In the genomic region with DNA sequence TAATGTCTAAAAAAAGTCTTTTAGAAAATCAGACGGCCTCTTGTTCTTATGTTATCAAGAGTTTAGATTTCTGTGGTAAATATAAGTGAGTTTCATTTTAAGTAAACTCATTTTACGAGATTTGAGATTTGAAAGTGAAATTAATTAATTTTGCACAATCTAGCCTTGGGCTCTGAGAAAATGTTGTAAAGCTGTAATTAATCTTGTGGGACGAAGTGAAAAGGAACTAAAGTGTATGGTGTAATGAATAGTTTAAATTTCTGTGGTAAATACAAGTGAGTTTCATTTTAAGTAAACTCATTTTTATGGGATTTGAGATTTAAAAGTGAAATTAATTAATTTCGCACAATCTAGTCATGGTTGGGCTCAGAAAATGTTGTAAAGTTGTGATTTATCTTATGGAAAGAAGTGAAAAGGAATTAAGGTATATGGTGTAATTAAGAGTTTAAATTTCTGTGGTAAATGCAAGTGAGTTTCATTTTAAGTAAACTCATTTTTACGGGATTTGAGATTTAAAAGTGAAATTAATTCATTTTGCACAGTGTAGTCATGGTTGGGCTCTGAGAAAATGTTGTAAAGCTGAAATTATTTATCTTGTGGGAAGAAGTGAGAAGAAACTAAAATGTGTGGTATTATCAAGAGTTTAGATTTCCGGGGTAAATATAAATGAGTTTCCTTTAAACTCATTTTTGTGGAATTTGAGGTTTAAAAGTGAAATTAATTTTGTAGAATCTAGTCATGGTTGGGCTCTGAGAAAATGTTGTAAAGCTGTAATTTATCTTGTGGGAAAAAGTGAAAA, we compare ENCODE assay signal across 8 cellular contexts. TPM values are rescaled to one million over a fixed set of nuclear protein-coding genes. Genes with fewer than 3 reads are reported as not detected.
A peak's percentile ranks its signal among the peaks of the same experiment; 100 is the strongest.
DNase-seq lines count a peak whose midpoint lies in the region; ATAC-seq and TF ChIP-seq lines count a peak whose summit lies in the region.

No MANE protein-coding gene starts in this region.

- H4K20me1 ChIP-seq in BLaER1 (peaks cover 29% of the 10 kb centered on the region), MM.1S (ENCODE audit: insufficient read depth, low read length) (no peaks in the 10 kb centered on the region), neural progenitor cell (ENCODE audit: low read depth) (no peaks in the 10 kb centered on the region)

- H3K36me3 Mint-ChIP-seq in neural progenitor cell, result no peaks in the 10 kb centered on the region

- H3F3A ChIP-seq in MM.1S (ENCODE audit: insufficient read depth, low read length), result 0 out of 2 replicates have a peak, but pooled peaks cover 2% of the 10 kb centered on the region
- peaks cover 6% of the 10 kb centered on the region for H3F3A ChIP-seq in neural progenitor cell (ENCODE audit: low read depth)

- H2AFZ ChIP-seq in MM.1S (ENCODE audit: low read length) (no peak overlapping the region), neural progenitor cell (replicated peaks) (no peak overlapping the region)

- no peaks in the 10 kb centered on the region for H3K9me2 ChIP-seq in MM.1S (replicated peaks; ENCODE audit: insufficient read depth, low read length)

- no peaks in the 10 kb centered on the region for H3K9me3 ChIP-seq in BLaER1
- H3K9me3 ChIP-seq in MM.1S (replicated peaks; ENCODE audit: insufficient read depth, low read length), result no peaks in the 10 kb centered on the region
- H3K9me3 ChIP-seq in ectodermal cell (ENCODE audit: control insufficient read depth, low read length), result no peaks in the 10 kb centered on the region
- H3K9me3 ChIP-seq in neural progenitor cell (ENCODE audit: low read depth), result peaks cover 4% of the 10 kb centered on the region

- WGBS in ectodermal cell, 2 experiments, result 73 to 74% methylated on average over 6 of the region's 6 CpGs

- H3K9ac ChIP-seq in BLaER1 (no peak overlapping the region), MM.1S (ENCODE audit: low read length) (peak overlapping the region; percentile 72), neural progenitor cell (no peak overlapping the region)

- TF ChIP-seq CTCF in MM.1S (IDR thresholded peaks at IDR 0.05; ENCODE audit: low read length) (no peak), neural progenitor cell (IDR thresholded peaks at IDR 0.05) (no peak)

- H3K36me3 ChIP-seq in BLaER1, result no peaks in the 10 kb centered on the region
- no peaks in the 10 kb centered on the region for H3K36me3 ChIP-seq in MM.1S (replicated peaks; ENCODE audit: insufficient read depth, low read length)
- H3K36me3 ChIP-seq in ectodermal cell (ENCODE audit: control insufficient read depth, insufficient read depth, low read length), result no peaks in the 10 kb centered on the region
- no peaks in the 10 kb centered on the region for H3K36me3 ChIP-seq in neural progenitor cell

- H3K4me3 ChIP-seq in BLaER1 (peak overlapping the region; percentile 55), MM.1S (ENCODE audit: low read length) (peak overlapping the region; percentile 71), ectodermal cell (ENCODE audit: insufficient read depth, low read depth, low read length) (peak overlapping the region; percentile 53), neural progenitor cell (peak overlapping the region; percentile 52)

- no peaks in the 10 kb centered on the region for H3K27me3 Mint-ChIP-seq in neural progenitor cell (ENCODE audit: insufficient read depth, low read depth)

- DNase-seq in MM.1S (no peak), neural progenitor cell (ENCODE audit: low spot score) (no peak), occipital lobe (lab: John Stamatoyannopoulos, UW) (no peak), NCI-H2196 treated with DMSO at 0.1 percent for 48 hours (lab: John Stamatoyannopoulos, UW; ENCODE audit: unreplicated experiment) (no peak), hepatic stellate cell (ENCODE audit: low spot score) (no peak)

- H3K27ac ChIP-seq in BLaER1 (no peak overlapping the region), MM.1S (ENCODE audit: low read length) (peak overlapping the region; percentile 80; the same call in 1 of the 2 replicates), ectodermal cell (ENCODE audit: insufficient read depth, low read depth, low read length, poor library complexity, severe bottlenecking) (no peak overlapping the region), neural progenitor cell (no peak overlapping the region)

- ATAC-seq in HG03039 (IDR thresholded peaks at IDR 0.05; ENCODE audit: unreplicated experiment), result no peak

- no peaks in the 10 kb centered on the region for H3K9me3 Mint-ChIP-seq in neural progenitor cell

- peak overlapping the region; percentile 22 for H3K27ac Mint-ChIP-seq in neural progenitor cell

- H3K4me1 Mint-ChIP-seq in neural progenitor cell, result peaks cover 29% of the 10 kb centered on the region

- peaks cover 96% of the 10 kb centered on the region for H3K27me3 ChIP-seq in BLaER1
- no peaks in the 10 kb centered on the region for H3K27me3 ChIP-seq in MM.1S (replicated peaks; ENCODE audit: insufficient read depth, low read length)
- peaks cover 8% of the 10 kb centered on the region for H3K27me3 ChIP-seq in ectodermal cell (ENCODE audit: control insufficient read depth, insufficient read depth, low read length, poor library complexity, severe bottlenecking)
- H3K27me3 ChIP-seq in neural progenitor cell, result peaks cover 25% of the 10 kb centered on the region

- H3K4me3 Mint-ChIP-seq in neural progenitor cell, result peak overlapping the region; percentile 85

- H3K79me2 ChIP-seq in MM.1S (ENCODE audit: low read length), result peaks cover 45% of the 10 kb centered on the region
- H3K79me2 ChIP-seq in neural progenitor cell (ENCODE audit: low read depth), result no peaks in the 10 kb centered on the region

- peak overlapping the region; percentile 72 for H3K4me2 ChIP-seq in BLaER1
- peak overlapping the region; percentile 77 for H3K4me2 ChIP-seq in MM.1S (ENCODE audit: low read depth, low read length)
- peak overlapping the region; percentile 88 for H3K4me2 ChIP-seq in neural progenitor cell

- H3K4me1 ChIP-seq in BLaER1 (peaks cover 14% of the 10 kb centered on the region), MM.1S (ENCODE audit: low read length) (0 out of 2 replicates have a peak, but pooled peaks cover 2% of the 10 kb centered on the region), ectodermal cell (ENCODE audit: control insufficient read depth, insufficient read depth, low read length) (no peaks in the 10 kb centered on the region), neural progenitor cell (peaks cover 16% of the 10 kb centered on the region)

RNA-seq across cellular contexts. Expression of gene SCML1, which starts 1.6 kb away (rescaled TPM):
- polyA plus RNA-seq in ectodermal cell (2013, experiment 1 of 4), result 11.9 TPM
- 9.8 TPM for polyA plus RNA-seq in ectodermal cell (2013, experiment 2 of 4)
- 10.7 TPM for polyA plus RNA-seq in ectodermal cell (2013, experiment 3 of 4)
- 10.1 TPM for polyA plus RNA-seq in ectodermal cell (2013, experiment 4 of 4)
- 5.0 and 9.7 TPM in 2 replicates for total RNA-seq in neural progenitor cell (ENCODE audit: low replicate concordance)
- 5.6 TPM for total RNA-seq in occipital lobe
